8 cellular contexts compared by ENCODE assay signal in genomic region chr21:31557956-31558838, GRCh38.
DNase-seq lines count a peak whose midpoint lies in the region; ATAC-seq and TF ChIP-seq lines count a peak whose summit lies in the region.

No MANE protein-coding gene starts in this region.

- H3K27me3 Mint-ChIP-seq in activated naive CD4-positive, alpha-beta T cell treated with anti-CD3 and anti-CD28 coated beads, Interleukin-2, amount 50 U/mL, for 24 hours: peaks cover 4% of the 10 kb centered on the region

- peak overlapping the region; percentile 85 for H3K4me3 Mint-ChIP-seq in activated naive CD4-positive, alpha-beta T cell treated with anti-CD3 and anti-CD28 coated beads, Interleukin-2, amount 50 U/mL, for 24 hours

- H4K20me1 ChIP-seq in OCI-LY1 (ENCODE audit: insufficient read depth, low read length): no peaks in the 10 kb centered on the region

- peak overlapping the region; percentile 39 for H3K9ac ChIP-seq in OCI-LY1 (ENCODE audit: low read length)

- H3K4me2 ChIP-seq in OCI-LY1 (ENCODE audit: low read length): peak overlapping the region; percentile 63

- peaks cover 1% of the 10 kb centered on the region for H3K36me3 Mint-ChIP-seq in activated naive CD4-positive, alpha-beta T cell treated with anti-CD3 and anti-CD28 coated beads, Interleukin-2, amount 50 U/mL, for 24 hours

- DNase-seq in Ammon's horn (ENCODE audit: low spot score) (peak; percentile 43), hypothalamus (lab: John Stamatoyannopoulos, UW) (peak in 32 of 51 donors; percentile 26 to 81 (median 60)), sciatic nerve (ENCODE audit: low spot score) (no peak), GOT3 (lab: John Stamatoyannopoulos, UW) (no peak)

- peaks cover 42% of the 10 kb centered on the region for H3K4me1 Mint-ChIP-seq in activated naive CD4-positive, alpha-beta T cell treated with anti-CD3 and anti-CD28 coated beads, Interleukin-2, amount 50 U/mL, for 24 hours

- no peaks in the 10 kb centered on the region for H3K36me3 ChIP-seq in OCI-LY1 (ENCODE audit: insufficient read depth, low read length)

- TF ChIP-seq CTCF in OCI-LY1 (IDR thresholded peaks at IDR 0.05; ENCODE audit: low read length): no peak

- H3K27ac Mint-ChIP-seq in activated naive CD4-positive, alpha-beta T cell treated with anti-CD3 and anti-CD28 coated beads, Interleukin-2, amount 50 U/mL, for 24 hours: no peak overlapping the region

- no peaks in the 10 kb centered on the region for H3K27me3 ChIP-seq in OCI-LY1 (ENCODE audit: insufficient read depth, low read length)

- H3K79me2 ChIP-seq in OCI-LY1 (ENCODE audit: insufficient read depth, low read length): no peaks in the 10 kb centered on the region

- no peaks in the 10 kb centered on the region for H3K9me3 ChIP-seq in OCI-LY1 (ENCODE audit: low read length)

- H2AFZ ChIP-seq in OCI-LY1 (ENCODE audit: low read length): no peak overlapping the region

- H3K9me2 ChIP-seq in OCI-LY1 (ENCODE audit: low read depth, low read length): no peaks in the 10 kb centered on the region

- peak overlapping the region; percentile 67 for H3K4me3 ChIP-seq in OCI-LY1 (ENCODE audit: low read depth, low read length, poor library complexity, severe bottlenecking)

- no peaks in the 10 kb centered on the region for H3K9me3 Mint-ChIP-seq in activated naive CD4-positive, alpha-beta T cell treated with anti-CD3 and anti-CD28 coated beads, Interleukin-2, amount 50 U/mL, for 24 hours

- intact Hi-C loops in sciatic nerve (cut with DNase I): no loop called here

- no peak overlapping the region for H3K27ac ChIP-seq in OCI-LY1 (ENCODE audit: low read depth, low read length, poor library complexity, severe bottlenecking)

- ATAC-seq in GM21723 (IDR thresholded peaks at IDR 0.05; ENCODE audit: unreplicated experiment) (peak; percentile 8), sciatic nerve (peak; percentile 1), HG03521 (IDR thresholded peaks at IDR 0.05; ENCODE audit: unreplicated experiment) (no peak)

- no peaks in the 10 kb centered on the region for H3F3A ChIP-seq in OCI-LY1 (ENCODE audit: insufficient read depth, low read length)

- H3K4me1 ChIP-seq in OCI-LY1 (ENCODE audit: insufficient read depth, low read length, severe bottlenecking): peaks cover 20% of the 10 kb centered on the region

Comparison
In these comparisons a context has a peak if more than half of its experiments do, and no peak if none do; other contexts are left out.
1. DNase-seq: peak in Ammon's horn (single experiment) and hypothalamus (32 of 51); none in sciatic nerve (single experiment) and GOT3 (single experiment).